In genomic region chr14:74792249-74793039, GRCh38 we compare ENCODE assay signal across 11 cellular contexts. TPM values are rescaled to one million over a fixed set of nuclear protein-coding genes. Genes with fewer than 3 reads are reported as not detected.
A peak's percentile ranks its signal among the peaks of the same experiment; 100 is the strongest.
DNase-seq lines count a peak whose midpoint lies in the region; ATAC-seq and TF ChIP-seq lines count a peak whose summit lies in the region.
"Had no signal": no experiment of that assay in that cellular context is flagged by ENCODE, and none has a peak within 500 bp of the region (broad histone marks: within the 10 kb centered on the region; RNA-seq: fewer than 3 reads in every experiment).

No MANE protein-coding gene starts in this region.

- no peaks in the 10 kb centered on the region for H3K27me3 ChIP-seq in iPS-20b (ENCODE audit: insufficient read depth, low read length)
- H3K27me3 ChIP-seq: adrenal gland, neutrophil had no signal

- CTCF ChIA-PET in activated CD8-positive, alpha-beta T cell treated with anti-CD3 and anti-CD28 coated beads for 36 hours (lab: Charles Lee), result interaction anchor here (0.9 to 2.3 kb wide), 7 partner anchors 9 to 183 kb away, joined by 3 to 8 read pairs (median 3); no protein-coding TSS in a partner anchor

- H3K9me3 ChIP-seq in iPS-20b (ENCODE audit: insufficient read depth, low read depth, low read length), result no peaks in the 10 kb centered on the region
- H3K9me3 ChIP-seq: adrenal gland, neutrophil had no signal

- peak overlapping the region; percentile 32; the same call in 1 of the 2 replicates for H3K9ac ChIP-seq in iPS-20b (ENCODE audit: low read depth, low read length)

- H3K4me1 ChIP-seq in iPS-20b (ENCODE audit: insufficient read depth, low read length), result peaks cover 30% of the 10 kb centered on the region

- POLR2A ChIA-PET in activated CD8-positive, alpha-beta T cell treated with anti-CD3 and anti-CD28 coated beads for 36 hours (lab: Charles Lee), result interaction anchor here (1.2 kb wide), 1 partner anchor 10 kb away, joined by 6 read pairs; no protein-coding TSS in a partner anchor

- peak overlapping the region; percentile 79 for H3K27ac ChIP-seq in iPS-20b (ENCODE audit: low read length)
- H3K27ac ChIP-seq: neutrophil had no signal

- H3K4me1 Mint-ChIP-seq in stimulated activated naive CD8-positive, alpha-beta T cell treated with anti-CD3 and anti-CD28 coated beads, Interleukin-15, Interleukin-2, amounts not matched to agents 100 ng/mL and 50 ng/mL, for 24 hours (ENCODE audit: low read depth), result peaks cover 43% of the 10 kb centered on the region
- H3K4me1 Mint-ChIP-seq in activated CD8-positive, alpha-beta T cell treated with anti-CD3 and anti-CD28 coated beads for 36 hours (ENCODE audit: low read depth), result peaks cover 41% of the 10 kb centered on the region

- peaks cover 30% of the 10 kb centered on the region for H3K36me3 ChIP-seq in iPS-20b (ENCODE audit: insufficient read depth, low read depth, low read length)

- peak overlapping the region; percentile 60 for H3K4me3 Mint-ChIP-seq in stimulated activated naive CD8-positive, alpha-beta T cell treated with anti-CD3 and anti-CD28 coated beads, Interleukin-15, Interleukin-2, amounts not matched to agents 100 ng/mL and 50 ng/mL, for 24 hours
- H3K4me3 Mint-ChIP-seq in activated CD8-positive, alpha-beta T cell treated with anti-CD3 and anti-CD28 coated beads for 36 hours, result peak overlapping the region; percentile 63

- no peak for ATAC-seq in stimulated activated naive CD8-positive, alpha-beta T cell treated with anti-CD3 and anti-CD28 coated beads, Interleukin-15, Interleukin-2, amounts not matched to agents 100 U/mL and 50 U/mL, for 24 hours
- ATAC-seq in activated CD8-positive, alpha-beta T cell treated with anti-CD3 and anti-CD28 coated beads for 36 hours, result peak; percentile 69

- H3K27me3 Mint-ChIP-seq in stimulated activated naive CD8-positive, alpha-beta T cell treated with anti-CD3 and anti-CD28 coated beads, Interleukin-15, Interleukin-2, amounts not matched to agents 100 ng/mL and 50 ng/mL, for 24 hours, result no peaks in the 10 kb centered on the region
- H3K27me3 Mint-ChIP-seq in activated CD8-positive, alpha-beta T cell treated with anti-CD3 and anti-CD28 coated beads for 36 hours, result no peaks in the 10 kb centered on the region

- TF ChIP-seq CTCF in activated CD8-positive, alpha-beta T cell treated with anti-CD3 and anti-CD28 coated beads for 36 hours (IDR thresholded peaks at IDR 0.05), result no peak

- no peak for DNase-seq in stimulated activated naive CD8-positive, alpha-beta T cell treated with anti-CD3 and anti-CD28 coated beads, Interleukin-15, Interleukin-2, amounts not matched to agents 100 U/mL and 50 U/mL, for 24 hours
- no peak for DNase-seq in activated CD8-positive, alpha-beta T cell treated with anti-CD3 and anti-CD28 coated beads for 36 hours
- DNase-seq in GOT3 (lab: John Stamatoyannopoulos, UW) (no peak), Kasumi-1 (lab: John Stamatoyannopoulos, UW) (no peak), GM03348 (ENCODE audit: low spot score) (no peak), AG08396 (ENCODE audit: low spot score) (no peak)
- DNase-seq: adrenal gland, NCI-H2227 treated with DMSO at 0.1 percent for 48 hours had no signal

- intact Hi-C loops in activated CD8-positive, alpha-beta T cell treated with anti-CD3 and anti-CD28 coated beads for 36 hours (cut with micrococcal nuclease), result no loop called here

- H3K36me3 Mint-ChIP-seq in stimulated activated naive CD8-positive, alpha-beta T cell treated with anti-CD3 and anti-CD28 coated beads, Interleukin-15, Interleukin-2, amounts not matched to agents 100 ng/mL and 50 ng/mL, for 24 hours (ENCODE audit: low read depth), result peaks cover 49% of the 10 kb centered on the region
- peaks cover 34% of the 10 kb centered on the region for H3K36me3 Mint-ChIP-seq in activated CD8-positive, alpha-beta T cell treated with anti-CD3 and anti-CD28 coated beads for 36 hours (ENCODE audit: low read depth)

- peaks cover 4% of the 10 kb centered on the region for H3K9me3 Mint-ChIP-seq in stimulated activated naive CD8-positive, alpha-beta T cell treated with anti-CD3 and anti-CD28 coated beads, Interleukin-15, Interleukin-2, amounts not matched to agents 100 ng/mL and 50 ng/mL, for 24 hours
- peaks cover 4% of the 10 kb centered on the region for H3K9me3 Mint-ChIP-seq in activated CD8-positive, alpha-beta T cell treated with anti-CD3 and anti-CD28 coated beads for 36 hours

- peak overlapping the region; percentile 27; the same call in 1 of the 2 replicates for H3K4me3 ChIP-seq in iPS-20b (ENCODE audit: low read length)
- H3K4me3 ChIP-seq: adrenal gland had no signal

- H3K27ac Mint-ChIP-seq in stimulated activated naive CD8-positive, alpha-beta T cell treated with anti-CD3 and anti-CD28 coated beads, Interleukin-15, Interleukin-2, amounts not matched to agents 100 ng/mL and 50 ng/mL, for 24 hours, result peak overlapping the region; percentile 80
- peak overlapping the region; percentile 84 for H3K27ac Mint-ChIP-seq in activated CD8-positive, alpha-beta T cell treated with anti-CD3 and anti-CD28 coated beads for 36 hours

RNA-seq across cellular contexts. Expression of gene YLPM1, which starts 29.3 kb away (rescaled TPM):
- 10 to 100 TPM; 43.6 to 49.0 TPM for total RNA-seq in activated CD8-positive, alpha-beta T cell treated with anti-CD3 and anti-CD28 coated beads for 36 hours
